Comparison of ENCODE assay signal across 19 cellular contexts in the genomic region with DNA sequence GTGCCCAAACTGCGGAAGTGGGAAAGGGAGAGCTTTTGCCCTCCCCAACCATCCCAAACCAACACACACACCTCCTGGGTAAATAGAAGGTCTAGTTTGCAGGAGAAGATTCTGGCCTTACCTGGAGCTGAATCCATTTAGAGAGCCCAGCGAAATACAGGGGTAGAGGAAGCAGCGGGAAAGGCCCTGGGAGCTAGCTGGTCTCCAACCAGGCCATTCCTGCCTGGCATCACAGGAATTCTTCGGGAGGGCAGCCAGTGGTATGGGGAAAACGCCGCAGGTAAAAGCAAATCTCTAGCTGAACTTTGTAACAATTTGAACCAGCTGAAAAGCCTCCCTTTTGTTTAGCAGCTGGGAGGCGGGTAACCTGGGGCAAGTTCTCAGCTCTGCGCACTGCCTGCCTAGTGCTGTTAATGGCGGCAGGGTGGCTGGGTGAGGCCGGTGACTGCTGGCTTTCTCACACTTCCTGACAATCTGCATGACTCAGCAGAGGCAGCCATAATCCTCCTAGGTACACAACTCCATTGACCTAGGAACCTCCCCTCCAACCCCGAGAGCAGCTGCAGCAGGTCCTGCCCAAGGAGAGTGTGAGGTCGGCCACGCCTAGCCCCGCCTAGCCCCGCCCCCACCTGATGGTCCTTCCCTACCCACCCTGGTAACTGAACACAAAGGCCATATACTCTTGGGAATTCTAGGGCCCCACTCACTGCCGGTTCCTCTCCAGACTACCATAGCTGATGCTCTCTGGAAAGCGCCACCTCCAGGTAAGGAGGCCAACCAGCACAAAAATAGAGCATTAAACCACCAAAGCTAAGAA.
DNase-seq lines count a peak whose midpoint lies in the region; TF ChIP-seq lines count a peak whose summit lies in the region.
"Had no signal": no experiment of that assay in that cellular context is flagged by ENCODE, and none has a peak within 500 bp of the region (broad histone marks: within the 10 kb centered on the region; RNA-seq: fewer than 3 reads in every experiment).

No MANE protein-coding gene starts in this region.

- no peaks in the 10 kb centered on the region for H3K9me3 ChIP-seq in A673 (ENCODE audit: low read depth, low read length, poor library complexity, severe bottlenecking)
- H3K9me3 ChIP-seq: neutrophil, sigmoid colon, tibial artery had no signal

- H3K27me3 ChIP-seq in A673 (replicated peaks; ENCODE audit: insufficient read depth, low read depth, low read length, poor library complexity) = no peaks in the 10 kb centered on the region
- H3K27me3 ChIP-seq: neutrophil, sigmoid colon, tibial artery had no signal

- DNase-seq in DMS53 treated with DMSO at 0.1 percent for 48 hours (lab: John Stamatoyannopoulos, UW; ENCODE audit: unreplicated experiment) (peak; percentile 95), HuH-7.5 (ENCODE audit: low spot score) (peak; percentile 32), NCI-H774 (lab: John Stamatoyannopoulos, UW) (peak; percentile 82), islet precursor cell (peak; percentile 82), HT-29 (ENCODE audit: low spot score) (no peak), EL (no peak), A673 (ENCODE audit: low spot score) (no peak), T-helper 1 cell (no peak)
- DNase-seq: activated CD4-positive, CD25-positive, alpha-beta regulatory T cell treated with anti-CD3 and anti-CD28 coated beads, Interleukin-2, amount 50 U/mL, for 72 hours; activated naive CD4-positive, alpha-beta T cell treated with anti-CD3 and anti-CD28 coated beads, Interleukin-2, amount 10 ng/mL, durations not matched to agents 7 days and 5 days; DMS 273 treated with DMSO at 0.1 percent for 48 hours; glutamatergic neuron; midbrain; NCI-H446 treated with DMSO at 0.1 percent for 48 hours; sigmoid colon; stimulated activated CD4-positive, alpha-beta T cell treated with anti-CD3 and anti-CD28 coated beads, Interleukin-4, amount 100 ng/mL, for 1 hour; T-helper 2 cell; tibial artery had no signal

- no peaks in the 10 kb centered on the region for H3K4me1 ChIP-seq in A673 (ENCODE audit: insufficient read depth, low read length, poor library complexity, severe bottlenecking)
- H3K4me1 ChIP-seq: sigmoid colon, tibial artery had no signal

- no peak overlapping the region for H3K27ac ChIP-seq in A673 (ENCODE audit: low read depth, low read length, poor library complexity, severe bottlenecking)
- H3K27ac ChIP-seq: neutrophil, sigmoid colon, tibial artery had no signal

- no TSS peak for BruUV-seq in A673 (replicated peaks; lab: Mats Ljungman, UMichigan)

- POLR2A ChIA-PET in A673 (lab: Charles Lee; ENCODE audit: low non-redundant PET) = no interaction called here

- intact Hi-C loops in A673 (cut with micrococcal nuclease; ENCODE audit: unreplicated experiment) = no loop called here

- CTCF ChIA-PET in A673 (lab: Charles Lee) = no interaction called here

- no peaks in the 10 kb centered on the region for H3K36me3 ChIP-seq in A673 (ENCODE audit: insufficient read depth, low read length, poor library complexity, severe bottlenecking)
- H3K36me3 ChIP-seq: neutrophil, sigmoid colon, tibial artery had no signal

- TF ChIP-seq CTCF in A673 (conservative IDR thresholded peaks at IDR 0.05; ENCODE audit: low read depth, low read length) = no peak

- H3K4me3 ChIP-seq in A673 (ENCODE audit: low read depth, low read length, poor library complexity, severe bottlenecking) = no peak overlapping the region
- H3K4me3 ChIP-seq: sigmoid colon, tibial artery had no signal

Comparison
In these comparisons a context has a peak if more than half of its experiments do, and no peak if none do; other contexts are left out.
1. DNase-seq: peak in DMS53 treated with DMSO at 0.1 percent for 48 hours (single experiment), HuH-7.5 (single experiment), NCI-H774 (single experiment) and islet precursor cell (single experiment); none in HT-29 (single experiment), EL (single experiment), A673 (single experiment) and T-helper 1 cell (0 of 5).